8 cellular contexts compared by ENCODE assay signal in the genomic region with DNA sequence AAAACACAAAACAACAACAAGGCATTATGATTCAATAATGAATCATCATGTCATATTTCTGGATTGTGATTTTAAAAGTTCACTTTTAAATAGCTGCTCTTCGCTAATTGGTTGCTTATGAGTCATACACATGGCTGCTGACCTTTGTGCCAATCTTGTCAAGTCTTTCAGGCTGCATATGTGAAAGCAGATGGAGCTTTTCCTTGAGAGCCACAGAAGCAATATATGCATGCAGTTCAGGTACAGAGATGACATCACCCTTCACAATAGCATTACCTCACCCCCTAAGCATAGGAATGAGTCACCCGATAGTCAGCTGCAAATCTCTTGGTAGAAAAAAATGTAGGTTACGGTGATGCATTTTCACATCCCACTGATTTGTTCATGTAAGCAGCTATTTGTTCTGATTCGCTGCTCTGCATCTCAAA. TPM values are rescaled to one million over a fixed set of nuclear protein-coding genes. Genes with fewer than 3 reads are reported as not detected.
A peak's percentile ranks its signal among the peaks of the same experiment; 100 is the strongest.
DNase-seq lines count a peak whose midpoint lies in the region; ATAC-seq, FAIRE-seq and TF ChIP-seq lines count a peak whose summit lies in the region.

No MANE protein-coding gene starts in this region.

- H3K9ac ChIP-seq in ES-I3 (ENCODE audit: low read depth, low read length): peak overlapping the region; percentile 3; the same call in 1 of the 2 replicates

- peak in 1 of 2 donors; percentile 24 for TF ChIP-seq POLR2A in adrenal gland (IDR thresholded peaks at IDR 0.05)

- H3K4me3 ChIP-seq in adrenal gland (no peak overlapping the region), right atrium auricular region (no peak overlapping the region), small intestine (ENCODE audit: low read depth in 1 of 2, low read length in 2 of 2) (no peak overlapping the region)

- 22 to 35% (median 26%) methylated on average over 4 of the region's 4 CpGs for WGBS in adrenal gland, 4 donors
- 2 to 20% (median 6%) methylated on average over 4 of the region's 4 CpGs for WGBS in small intestine, 3 donors

- DNase-seq in HTR-8/SVneo (ENCODE audit: insufficient read length, low spot score) (peak; percentile 88), RWPE1 (ENCODE audit: low spot score) (peak; percentile 93), adrenal gland (peak; percentile 31 to 73 (median 59)), right atrium auricular region (ENCODE audit: low spot score) (no peak), small intestine (peak; percentile 98)
- DNase-seq in effector CD8-positive, alpha-beta T cell (lab: John Stamatoyannopoulos, UW): no peak

- POLR2A ChIA-PET in RWPE1 (lab: Yijun Ruan, JAX; ENCODE audit: low non-redundant PET): no interaction called here

- intact Hi-C loops in adrenal gland (cut with DNase I): no loop called here

- H3K27ac ChIP-seq in RWPE1 (no peak overlapping the region), adrenal gland (peak overlapping the region in 4 of 5 donors; percentile 0 to 71 (median 56)), right atrium auricular region (peak overlapping the region; percentile 62 to 80), small intestine (ENCODE audit: low read depth in 1 of 2, low read length in 1 of 2) (peak overlapping the region in 1 of 2 donors; percentile 74)

- peaks cover 46% of the 10 kb centered on the region for H3K4me1 ChIP-seq in ES-I3 (ENCODE audit: insufficient read depth, low read length)
- peaks cover 23 to 47% of the 10 kb centered on the region in 2 donors for H3K4me1 ChIP-seq in adrenal gland (replicated peaks in 1 of 2)
- H3K4me1 ChIP-seq in right atrium auricular region: peaks cover 0 to 43% of the 10 kb centered on the region in 2 donors
- peaks cover 0 to 2% of the 10 kb centered on the region in 2 donors for H3K4me1 ChIP-seq in small intestine (ENCODE audit: control insufficient read depth in 2 of 2, insufficient read depth in 1 of 2, low read depth in 1 of 2, low read length in 1 of 2)

- H3K27me3 ChIP-seq in adrenal gland (no peaks in the 10 kb centered on the region), right atrium auricular region (no peaks in the 10 kb centered on the region), small intestine (ENCODE audit: control insufficient read depth in 2 of 2, insufficient read depth in 2 of 2, low read length in 2 of 2) (no peaks in the 10 kb centered on the region)

- no peaks in the 10 kb centered on the region for H3K9me3 ChIP-seq in ES-I3 (ENCODE audit: control insufficient read depth, insufficient read depth, low read length)
- no peaks in the 10 kb centered on the region for H3K9me3 ChIP-seq in adrenal gland (replicated peaks in 1 of 3)
- H3K9me3 ChIP-seq in right atrium auricular region: no peaks in the 10 kb centered on the region
- no peaks in the 10 kb centered on the region for H3K9me3 ChIP-seq in small intestine (ENCODE audit: control insufficient read depth, low read depth)

- CTCF ChIA-PET in RWPE1 (lab: Yijun Ruan, JAX): interaction anchor here (0.5 to 1.0 kb wide), 2 partner anchors 70 to 72 kb away, joined by 3 to 4 read pairs; no protein-coding TSS in a partner anchor

- peak; percentile 98 for FAIRE-seq in HTR-8/SVneo (lab: Jason Lieb, UNC)
- FAIRE-seq in small intestine (lab: Jason Lieb, UNC): peak; percentile 97

- TF ChIP-seq CTCF in RWPE1 (conservative IDR thresholded peaks at IDR 0.05; ENCODE audit: low read depth): no peak
- no peak for TF ChIP-seq CTCF in adrenal gland (IDR thresholded peaks at IDR 0.05)
- TF ChIP-seq CTCF in right atrium auricular region (IDR thresholded peaks at IDR 0.05): no peak

- H3K36me3 ChIP-seq in ES-I3 (ENCODE audit: insufficient read depth, low read length) (no peaks in the 10 kb centered on the region), adrenal gland (replicated peaks in 1 of 2) (no peaks in the 10 kb centered on the region), right atrium auricular region (peaks cover 6% of the 10 kb centered on the region), small intestine (ENCODE audit: control insufficient read depth in 2 of 2, insufficient read depth in 2 of 2, low read length in 2 of 2) (no peaks in the 10 kb centered on the region)

- peak; percentile 98 for ATAC-seq in GM21576 (IDR thresholded peaks at IDR 0.05; ENCODE audit: unreplicated experiment)

RNA-seq across cellular contexts. Expression of a gene that starts 27.2 kb away (rescaled TPM):
- total RNA-seq in adrenal gland: 10 to 100 TPM; 15.3 to 89.6 (median 21.3) TPM
- polyA plus RNA-seq in adrenal gland: 10 to 100 TPM in 1 of 3 donors, 1 to 10 TPM in 2; 3.6 to 50.2 (median 4.0) TPM
- 10 to 100 TPM; 10.2 to 13.4 TPM for total RNA-seq in right atrium auricular region
- polyA plus RNA-seq in small intestine: 1 to 10 TPM; 2.7 to 7.6 (median 3.2) TPM

Comparison
In these comparisons a context has a peak if more than half of its experiments do, and no peak if none do; other contexts are left out.
1. DNase-seq: peak in HTR-8/SVneo (single experiment), RWPE1 (single experiment), adrenal gland (7 of 7) and small intestine (single experiment); none in right atrium auricular region (single experiment) and effector CD8-positive, alpha-beta T cell (single experiment).